ENCODE assay signal across 7 cellular contexts in the genomic region with DNA sequence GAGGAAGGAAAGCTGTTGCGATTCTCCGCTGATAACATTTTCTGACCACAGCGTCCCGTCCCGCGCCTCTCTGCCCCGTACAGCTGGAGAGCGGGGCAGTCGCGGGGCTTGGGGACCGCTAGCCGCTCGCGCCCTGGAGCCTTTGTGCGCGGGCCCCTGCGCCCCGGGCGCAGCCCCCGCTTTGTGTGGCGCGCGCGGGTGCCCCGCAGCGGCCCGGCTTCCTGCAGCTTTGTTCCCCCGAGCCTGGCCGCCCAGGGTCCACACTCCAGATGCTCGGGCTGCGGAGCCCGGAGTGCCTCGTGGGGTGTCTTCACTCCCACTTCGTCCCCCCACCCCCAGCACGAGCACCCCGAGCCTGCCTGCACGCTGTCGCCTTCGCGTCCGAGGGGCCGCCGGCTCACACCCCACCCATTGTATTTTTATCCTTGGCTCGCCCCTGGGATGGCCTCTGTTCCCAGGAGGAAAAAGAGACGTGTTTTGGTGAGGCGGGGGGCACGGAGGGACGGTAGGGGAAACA. TPM values are rescaled to one million over a fixed set of nuclear protein-coding genes. Genes with fewer than 3 reads are reported as not detected.
DNase-seq lines count a peak whose midpoint lies in the region; ATAC-seq lines count a peak whose summit lies in the region.

No MANE protein-coding gene starts in this region.

- H3K9me3 ChIP-seq in endocrine pancreas (ENCODE audit: control insufficient read depth, low read length): no peaks in the 10 kb centered on the region

- H3K4me3 ChIP-seq in endocrine pancreas (ENCODE audit: control insufficient read depth, insufficient read depth, low read length): no peak overlapping the region

- POLR2A ChIA-PET in T-cell (lab: Charles Lee): interaction anchor here (0.5 to 1.6 kb wide), 9 partner anchors 17 to 930 kb away, joined by 3 to 4 read pairs (median 3); no protein-coding TSS in a partner anchor

- H3K9me3 Mint-ChIP-seq in T-cell: no peaks in the 10 kb centered on the region
- H3K9me3 Mint-ChIP-seq in natural killer cell treated with Interleukin-12 subunit alpha and Interleukin-12 subunit beta and Interleukin-15 and Interleukin-18, amount 100 ng/mL, for 72 hours: no peaks in the 10 kb centered on the region

- no peaks in the 10 kb centered on the region for H3K27me3 ChIP-seq in endocrine pancreas (ENCODE audit: control insufficient read depth, insufficient read depth, low read length)

- H3K4me1 ChIP-seq in endocrine pancreas (ENCODE audit: control insufficient read depth, insufficient read depth, low read length): peaks cover 6% of the 10 kb centered on the region

- H3K27ac Mint-ChIP-seq in T-cell: peak overlapping the region; percentile 92 to 97
- H3K27ac Mint-ChIP-seq in natural killer cell treated with Interleukin-12 subunit alpha and Interleukin-12 subunit beta and Interleukin-15 and Interleukin-18, amount 100 ng/mL, for 72 hours: peak overlapping the region; percentile 82 to 88

- H3K36me3 ChIP-seq in endocrine pancreas (ENCODE audit: control insufficient read depth, insufficient read depth, low read length): no peaks in the 10 kb centered on the region

- DNase-seq in T-cell (peak in 4 of 34 experiments; percentile 23 to 29 (median 26)), NCI-H345 treated with DMSO at 0.1 percent for 48 hours (lab: John Stamatoyannopoulos, UW; ENCODE audit: unreplicated experiment) (no peak), NCI-H2196 treated with DMSO at 0.1 percent for 48 hours (lab: John Stamatoyannopoulos, UW; ENCODE audit: unreplicated experiment) (no peak)
- no peak for DNase-seq in natural killer cell treated with Interleukin-12 subunit alpha and Interleukin-12 subunit beta and Interleukin-15 and Interleukin-18, amount 100 ng/mL, for 72 hours (ENCODE audit: low spot score)

- H3K9ac ChIP-seq in endocrine pancreas (ENCODE audit: control insufficient read depth, insufficient read depth, low read length): peak overlapping the region; percentile 54

- H3K36me3 Mint-ChIP-seq in T-cell: peaks cover 5% of the 10 kb centered on the region
- peaks cover under 1% of the 10 kb centered on the region for H3K36me3 Mint-ChIP-seq in natural killer cell treated with Interleukin-12 subunit alpha and Interleukin-12 subunit beta and Interleukin-15 and Interleukin-18, amount 100 ng/mL, for 72 hours

- CTCF ChIA-PET in T-cell (lab: Charles Lee): interaction anchor here (0.5 to 2.5 kb wide), 13 partner anchors 11 to 787 kb away, joined by 3 to 11 read pairs (median 3); no protein-coding TSS in a partner anchor

- peaks cover 41 to 48% (median 47%) of the 10 kb centered on the region in 3 donors for H3K4me1 Mint-ChIP-seq in T-cell
- peaks cover 50 to 58% of the 10 kb centered on the region in 2 donors for H3K4me1 Mint-ChIP-seq in natural killer cell treated with Interleukin-12 subunit alpha and Interleukin-12 subunit beta and Interleukin-15 and Interleukin-18, amount 100 ng/mL, for 72 hours (ENCODE audit: low read depth in 2 of 2)

- ATAC-seq in GM18868 (IDR thresholded peaks at IDR 0.05; ENCODE audit: unreplicated experiment): peak; percentile 1
- peak; percentile 15 for ATAC-seq in HG02759 (IDR thresholded peaks at IDR 0.05; ENCODE audit: unreplicated experiment)
- ATAC-seq in T-cell (replicated peaks in 1 of 4): peak; percentile 13 to 45 (median 30)
- ATAC-seq in natural killer cell treated with Interleukin-12 subunit alpha and Interleukin-12 subunit beta and Interleukin-15 and Interleukin-18, amount 100 ng/mL, for 72 hours: peak; percentile 48 to 55

- peak overlapping the region; percentile 94 to 96 (median 94) for H3K4me3 Mint-ChIP-seq in T-cell
- H3K4me3 Mint-ChIP-seq in natural killer cell treated with Interleukin-12 subunit alpha and Interleukin-12 subunit beta and Interleukin-15 and Interleukin-18, amount 100 ng/mL, for 72 hours: peak overlapping the region; percentile 70

- no peaks in the 10 kb centered on the region for H3K27me3 Mint-ChIP-seq in T-cell
- no peaks in the 10 kb centered on the region for H3K27me3 Mint-ChIP-seq in natural killer cell treated with Interleukin-12 subunit alpha and Interleukin-12 subunit beta and Interleukin-15 and Interleukin-18, amount 100 ng/mL, for 72 hours

RNA-seq across cellular contexts. Expression of a gene that starts 0.5 kb away (rescaled TPM):
- total RNA-seq in T-cell: 100 to 1,000 TPM in 1 of 5 donors, 10 to 100 TPM in 4; 60.7 to 115 (median 72.6) TPM
- 10 to 100 TPM; 35.8 to 42.3 TPM for total RNA-seq in natural killer cell treated with Interleukin-12 subunit alpha and Interleukin-12 subunit beta and Interleukin-15 and Interleukin-18, amount 100 ng/mL, for 72 hours

Comparison
In these comparisons a context has a peak if more than half of its experiments do, and no peak if none do; other contexts are left out.
1. ATAC-seq: peak in every context shown above with its lines; median percentile 52 in natural killer cell treated with Interleukin-12 subunit alpha and Interleukin-12 subunit beta and Interleukin-15 and Interleukin-18, amount 100 ng/mL, for 72 hours; 30 in T-cell; 15 in HG02759; 1 in GM18868.